ENCODE assay signal across 28 cellular contexts in genomic region chr21:37788503-37788902, GRCh38.
"Had no signal": no experiment of that assay in that cellular context is flagged by ENCODE, and none has a peak within 500 bp of the region (broad histone marks: within the 10 kb centered on the region; RNA-seq: fewer than 3 reads in every experiment).

No MANE protein-coding gene starts in this region.

- ATAC-seq: activated CD8-positive, alpha-beta T cell treated with anti-CD3 and anti-CD28 coated beads for 36 hours; activated T-cell treated with anti-CD3 and anti-CD28 coated beads, Interleukin-2, amount 50 U/mL, for 72 hours; activated T-helper 17 cell treated with anti-CD3 and anti-CD28 coated beads, Interleukin-2, amount 50 U/mL, for 72 hours had no signal

- H2AFZ ChIP-seq: PC-9 had no signal

- H3K27me3 ChIP-seq: brain microvascular endothelial cell had no signal

- H3K27ac ChIP-seq: KMS-11, PC-9, RWPE1, SK-N-MC had no signal

- H3K9me3 Mint-ChIP-seq: activated CD4-positive, alpha-beta T cell treated with anti-CD3 and anti-CD28 coated beads, Interleukin-2, amount 10 ng/mL, durations not matched to agents 24 days and 14 days; activated CD8-positive, alpha-beta T cell treated with anti-CD3 and anti-CD28 coated beads for 36 hours; activated naive CD8-positive, alpha-beta T cell treated with anti-CD3 and anti-CD28 coated beads for 36 hours; activated T-helper 17 cell treated with anti-CD3 and anti-CD28 coated beads, Interleukin-2, amount 50 U/mL, for 72 hours; T-helper 1 cell treated with Interleukin-12 subunit alpha and Interleukin-12 subunit beta and Interleukin-4 antibody, amounts not matched to agents 30 μg/mL and 1 μg/mL, for 36 hours; T-helper 2 cell treated with Interferon-gamma antibody and Interleukin-4, amounts not matched to agents 5 μg/mL and 100 μg/mL, for 36 hours had no signal

- H3K36me3 Mint-ChIP-seq: activated naive CD8-positive, alpha-beta T cell treated with anti-CD3 and anti-CD28 coated beads for 36 hours had no signal

- H3K9ac ChIP-seq: KMS-11 had no signal

- H3K4me3 ChIP-seq: PC-9, SK-N-MC had no signal

- H3K4me3 Mint-ChIP-seq: activated CD4-positive, alpha-beta T cell treated with anti-CD3 and anti-CD28 coated beads, Interleukin-2, amount 10 ng/mL, durations not matched to agents 24 days and 14 days; activated CD8-positive, alpha-beta T cell treated with anti-CD3 and anti-CD28 coated beads for 36 hours; activated naive CD8-positive, alpha-beta T cell treated with anti-CD3 and anti-CD28 coated beads for 36 hours; activated T-cell treated with anti-CD3 and anti-CD28 coated beads, Interleukin-2, amount 50 U/mL, for 72 hours; activated T-helper 17 cell treated with anti-CD3 and anti-CD28 coated beads, Interleukin-2, amount 50 U/mL, for 72 hours; T-helper 1 cell treated with Interleukin-12 subunit alpha and Interleukin-12 subunit beta and Interleukin-4 antibody, amounts not matched to agents 30 μg/mL and 1 μg/mL, for 36 hours; T-helper 2 cell treated with Interferon-gamma antibody and Interleukin-4, amounts not matched to agents 5 μg/mL and 100 μg/mL, for 36 hours had no signal

- H3K36me3 ChIP-seq: brain microvascular endothelial cell had no signal

- H3K4me2 ChIP-seq: KMS-11, PC-9 had no signal

- DNase-seq: activated CD4-positive, alpha-beta T cell treated with anti-CD3 and anti-CD28 coated beads, Interleukin-2, amount 10 ng/mL, durations not matched to agents 24 days and 14 days; activated CD4-positive, alpha-beta T cell treated with anti-CD3 and anti-CD28 coated beads, Interleukin-2, amount 50 U/mL, for 4 hours; activated CD8-positive, alpha-beta T cell treated with anti-CD3 and anti-CD28 coated beads for 36 hours; activated effector memory CD4-positive, alpha-beta T cell treated with anti-CD3 and anti-CD28 coated beads, Interleukin-2, amount 50 U/mL, for 16 hours; activated naive CD4-positive, alpha-beta T cell; activated naive CD4-positive, alpha-beta T cell treated with anti-CD3 and anti-CD28 coated beads, Interleukin-2, amount 50 U/mL, for 16 hours; activated naive CD8-positive, alpha-beta T cell treated with anti-CD3 and anti-CD28 coated beads for 36 hours; activated T-cell treated with anti-CD3 and anti-CD28 coated beads, Interleukin-2, amount 50 U/mL, for 1 hour; activated T-cell treated with anti-CD3 and anti-CD28 coated beads, Interleukin-2, amount 50 U/mL, for 72 hours; amniotic stem cell; aorta; brain microvascular endothelial cell; central memory CD4-positive, alpha-beta T cell; NCI-H1092 treated with DMSO at 0.1 percent for 48 hours; NCI-H1417; NCI-H187 treated with DMSO at 0.1 percent for 48 hours; NCI-H2081 treated with DMSO at 0.1 percent for 48 hours; NCI-H345; NCI-H526; NCI-H748 treated with DMSO at 0.1 percent for 48 hours; PC-9; Right ventricle myocardium superior had no signal

- H3K27me3 Mint-ChIP-seq: activated CD4-positive, alpha-beta T cell treated with anti-CD3 and anti-CD28 coated beads, Interleukin-2, amount 10 ng/mL, durations not matched to agents 24 days and 14 days; activated CD8-positive, alpha-beta T cell treated with anti-CD3 and anti-CD28 coated beads for 36 hours; activated naive CD8-positive, alpha-beta T cell treated with anti-CD3 and anti-CD28 coated beads for 36 hours had no signal

- H3K27ac Mint-ChIP-seq: activated CD4-positive, alpha-beta T cell treated with anti-CD3 and anti-CD28 coated beads, Interleukin-2, amount 10 ng/mL, durations not matched to agents 24 days and 14 days; activated CD8-positive, alpha-beta T cell treated with anti-CD3 and anti-CD28 coated beads for 36 hours; activated naive CD8-positive, alpha-beta T cell treated with anti-CD3 and anti-CD28 coated beads for 36 hours; activated T-cell treated with anti-CD3 and anti-CD28 coated beads, Interleukin-2, amount 50 U/mL, for 72 hours; activated T-helper 17 cell treated with anti-CD3 and anti-CD28 coated beads, Interleukin-2, amount 50 U/mL, for 72 hours; T-helper 1 cell treated with Interleukin-12 subunit alpha and Interleukin-12 subunit beta and Interleukin-4 antibody, amounts not matched to agents 30 μg/mL and 1 μg/mL, for 36 hours; T-helper 2 cell treated with Interferon-gamma antibody and Interleukin-4, amounts not matched to agents 5 μg/mL and 100 μg/mL, for 36 hours had no signal

- H3K4me1 Mint-ChIP-seq: activated CD4-positive, alpha-beta T cell treated with anti-CD3 and anti-CD28 coated beads, Interleukin-2, amount 10 ng/mL, durations not matched to agents 24 days and 14 days; activated T-helper 17 cell treated with anti-CD3 and anti-CD28 coated beads, Interleukin-2, amount 50 U/mL, for 72 hours had no signal
